Comparison of ENCODE assay signal across 8 cellular contexts in the genomic region with DNA sequence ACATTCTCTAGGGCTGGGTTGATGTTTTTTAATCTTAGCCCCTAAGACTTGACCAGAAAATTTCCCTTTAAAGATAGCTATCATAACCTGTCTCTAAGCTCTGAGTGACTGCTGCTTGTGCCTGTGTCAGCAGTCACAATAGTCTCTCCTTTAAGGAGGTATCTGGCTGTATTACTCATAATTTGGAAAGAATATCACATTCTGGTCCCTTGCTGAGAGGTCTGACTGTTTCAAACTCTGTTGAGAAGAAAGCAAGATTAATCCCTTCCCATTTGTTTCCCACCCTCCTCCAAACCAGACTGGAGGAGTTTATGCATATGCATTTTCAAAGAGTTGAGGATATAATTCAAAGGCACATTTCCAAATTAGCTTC. TPM values are rescaled to one million over a fixed set of nuclear protein-coding genes. Genes with fewer than 3 reads are reported as not detected.
A peak's percentile ranks its signal among the peaks of the same experiment; 100 is the strongest.
DNase-seq lines count a peak whose midpoint lies in the region; ATAC-seq and TF ChIP-seq lines count a peak whose summit lies in the region.

No MANE protein-coding gene starts in this region.

- ATAC-seq in GM21528 (IDR thresholded peaks at IDR 0.05; ENCODE audit: low FRiP score, unreplicated experiment): peak; percentile 9
- peak in 2 of 4 donors; percentile 12 to 61 for ATAC-seq in heart left ventricle
- ATAC-seq in GM21786 (IDR thresholded peaks at IDR 0.05; ENCODE audit: unreplicated experiment): no peak

- H4K20me1 ChIP-seq in smooth muscle cell (ENCODE audit: low read depth): no peaks in the 10 kb centered on the region

- H3F3A ChIP-seq in smooth muscle cell (ENCODE audit: low read depth): peaks cover 11% of the 10 kb centered on the region

- intact Hi-C loops in heart left ventricle (cut with DNase I): loop anchor here in 3 of 10 donors (5.0 to 10.0 kb wide), 2 partner anchors 92 to 880 kb away; no protein-coding TSS in a partner anchor

- no peaks in the 10 kb centered on the region for H3K79me2 ChIP-seq in smooth muscle cell (ENCODE audit: low read depth)

- peaks cover 7% of the 10 kb centered on the region; the same call in 1 of the 2 replicates for H3K4me1 ChIP-seq in SJSA1 (replicated peaks)
- peaks cover 0 to 23% (median 1%) of the 10 kb centered on the region in 12 donors for H3K4me1 ChIP-seq in heart left ventricle
- H3K4me1 ChIP-seq in smooth muscle cell (ENCODE audit: low read depth): peaks cover 27% of the 10 kb centered on the region

- POLR2A ChIA-PET in HEK293T (lab: Yijun Ruan, JAX): no interaction called here

- H2AFZ ChIP-seq in smooth muscle cell (ENCODE audit: low read depth): peak overlapping the region; percentile 95

- DNase-seq in SJSA1 (ENCODE audit: low read depth in 1 of 2, low spot score in 2 of 2) (no peak), heart left ventricle (no peak), smooth muscle cell (lab: John Stamatoyannopoulos, UW; ENCODE audit: unreplicated experiment) (no peak), NCI-H1930 (lab: John Stamatoyannopoulos, UW) (no peak), HEK293T (ENCODE audit: extremely low spot score) (no peak), GM10266 (ENCODE audit: extremely low spot score) (no peak)

- no peak overlapping the region for H3K27ac ChIP-seq in SJSA1
- peak overlapping the region in 3 of 12 donors; percentile 0 to 47 (median 32) for H3K27ac ChIP-seq in heart left ventricle
- H3K27ac ChIP-seq in smooth muscle cell (ENCODE audit: low read depth): peak overlapping the region; percentile 49

- H3K9me3 ChIP-seq in SJSA1 (replicated peaks) (no peaks in the 10 kb centered on the region), heart left ventricle (no peaks in the 10 kb centered on the region), smooth muscle cell (replicated peaks; ENCODE audit: low read depth) (no peaks in the 10 kb centered on the region)

- H3K4me2 ChIP-seq in smooth muscle cell: peak overlapping the region; percentile 86

- CTCF ChIA-PET in HEK293T (lab: Yijun Ruan, JAX): interaction anchor here (0.6 to 2.8 kb wide), 8 partner anchors 11 to 879 kb away, joined by 3 to 11 read pairs (median 3); partner anchors contain the start of gene ESD

- no peaks in the 10 kb centered on the region for H3K36me3 ChIP-seq in SJSA1
- H3K36me3 ChIP-seq in heart left ventricle: no peaks in the 10 kb centered on the region
- no peaks in the 10 kb centered on the region for H3K36me3 ChIP-seq in smooth muscle cell (ENCODE audit: low read depth)

- TF ChIP-seq CTCF in heart left ventricle (IDR thresholded peaks at IDR 0.05) (no peak), smooth muscle cell (IDR thresholded peaks at IDR 0.05; ENCODE audit: borderline replicate concordance, insufficient read depth, poor library complexity, severe bottlenecking) (no peak), GM10266 (IDR thresholded peaks at IDR 0.05; ENCODE audit: control insufficient read depth, insufficient read depth, low read depth, missing control alignments) (no peak)

- H3K9ac ChIP-seq in smooth muscle cell (ENCODE audit: low read depth): peak overlapping the region; percentile 23

- H3K4me3 ChIP-seq in SJSA1: peak overlapping the region; percentile 31; the same call in 1 of the 2 replicates
- peak overlapping the region in 11 of 12 donors; percentile 14 to 68 (median 57) for H3K4me3 ChIP-seq in heart left ventricle
- H3K4me3 ChIP-seq in smooth muscle cell: peak overlapping the region; percentile 60

- H3K27me3 ChIP-seq in SJSA1 (replicated peaks) (peaks cover 32% of the 10 kb centered on the region), heart left ventricle (peaks cover 0 to 19% (median 4%) of the 10 kb centered on the region in 9 donors), smooth muscle cell (ENCODE audit: low read depth) (no peaks in the 10 kb centered on the region)

- no peak for TF ChIP-seq POLR2A in heart left ventricle (IDR thresholded peaks at IDR 0.05)

TF ChIP-seq in HEK293T, 16 proteins besides CTCF, POLR2A, EP300 and RAD21:
- TF ChIP-seq, protein P1, sequence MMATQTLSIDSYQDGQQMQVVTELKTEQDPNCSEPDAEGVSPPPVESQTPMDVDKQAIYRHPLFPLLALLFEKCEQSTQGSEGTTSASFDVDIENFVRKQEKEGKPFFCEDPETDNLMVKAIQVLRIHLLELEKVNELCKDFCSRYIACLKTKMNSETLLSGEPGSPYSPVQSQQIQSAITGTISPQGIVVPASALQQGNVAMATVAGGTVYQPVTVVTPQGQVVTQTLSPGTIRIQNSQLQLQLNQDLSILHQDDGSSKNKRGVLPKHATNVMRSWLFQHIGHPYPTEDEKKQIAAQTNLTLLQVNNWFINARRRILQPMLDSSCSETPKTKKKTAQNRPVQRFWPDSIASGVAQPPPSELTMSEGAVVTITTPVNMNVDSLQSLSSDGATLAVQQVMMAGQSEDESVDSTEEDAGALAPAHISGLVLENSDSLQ (IDR thresholded peaks at IDR 0.05): no peak
- TF ChIP-seq ZNF384 (IDR thresholded peaks at IDR 0.05) (no peak), FOXK2 (IDR thresholded peaks at IDR 0.05) (no peak), L3MBTL2 (conservative IDR thresholded peaks at IDR 0.05) (no peak), TARDBP (IDR thresholded peaks at IDR 0.05) (no peak), NFRKB (IDR thresholded peaks at IDR 0.05) (no peak), SP1 (IDR thresholded peaks at IDR 0.05) (no peak), ELF4 (IDR thresholded peaks at IDR 0.05) (no peak), CTBP1 (IDR thresholded peaks at IDR 0.05; ENCODE audit: borderline replicate concordance) (no peak), FOXA1 (IDR thresholded peaks at IDR 0.05) (no peak), ARNT (IDR thresholded peaks at IDR 0.05) (no peak), LEF1 (IDR thresholded peaks at IDR 0.05; ENCODE audit: borderline replicate concordance) (no peak), FOXM1 (IDR thresholded peaks at IDR 0.05; ENCODE audit: borderline replicate concordance) (no peak), HDGF (IDR thresholded peaks at IDR 0.05; ENCODE audit: borderline replicate concordance) (no peak), SUZ12 (IDR thresholded peaks at IDR 0.05) (no peak), BHLHE40 (IDR thresholded peaks at IDR 0.05; ENCODE audit: borderline replicate concordance) (no peak)

RNA-seq across cellular contexts. Expression of gene HTR2A, which starts 2.3 kb away (rescaled TPM):
- not detected in 2 replicates for total RNA-seq in SJSA1 (2014; rRNA removed; shearing (Covaris generic))
- total RNA-seq in heart left ventricle (under 1 TPM in 4 of 9 donors, not detected in 5; 0.07 to 0.41 (median 0.19) TPM), smooth muscle cell (2.8 and 3.6 TPM in 2 replicates)
- polyA plus RNA-seq in heart left ventricle (under 1 TPM; 0.04 to 0.24 TPM), smooth muscle cell (2.0 and 2.9 TPM in 2 replicates)
